In genomic region chr17:76014100-76014924, GRCh38 we compare ENCODE assay signal across 1 cellular context.
A peak's percentile ranks its signal among the peaks of the same experiment; 100 is the strongest.
TF ChIP-seq lines count a peak whose summit lies in the region.

No MANE protein-coding gene starts in this region.

TF ChIP-seq in H1, 55 proteins besides CTCF, POLR2A, EP300 and RAD21:
- TF ChIP-seq GABPA (IDR thresholded peaks at IDR 0.05; ENCODE audit: borderline replicate concordance, insufficient read depth, low read length) (peak; percentile 82; the same call in 1 of the 2 replicates), RNF2 (IDR thresholded peaks at IDR 0.05; ENCODE audit: borderline replicate concordance, low read depth, low read length, missing control alignments, poor library complexity, severe bottlenecking) (no peak), RFX5 (IDR thresholded peaks at IDR 0.05; ENCODE audit: borderline replicate concordance, low read depth, low read length) (no peak), EZH2 (IDR thresholded peaks at IDR 0.05; ENCODE audit: low read depth, low read length, severe bottlenecking) (no peak), RBBP5 (IDR thresholded peaks at IDR 0.05; ENCODE audit: borderline replicate concordance, low read depth, low read length) (no peak), TCF12 (IDR thresholded peaks at IDR 0.05; ENCODE audit: low read depth, low read length) (peak; percentile 83; the same call in 1 of the 2 replicates), SP2 (IDR thresholded peaks at IDR 0.05; ENCODE audit: low read length) (no peak), SIN3A (conservative IDR thresholded peaks at IDR 0.05 in 1 of 2, IDR thresholded peaks at IDR 0.05 in 1 of 2; ENCODE audit: low read depth in 1 of 2, low read length in 2 of 2) (no peak), CHD1 (IDR thresholded peaks at IDR 0.05; ENCODE audit: low read depth, low read length) (no peak), E2F6 (IDR thresholded peaks at IDR 0.05) (peak; percentile 58; the same call in 1 of the 2 replicates), SP4 (IDR thresholded peaks at IDR 0.05; ENCODE audit: low read length) (peak; percentile 69; the same call in 1 of the 2 replicates), KDM4A (IDR thresholded peaks at IDR 0.05; ENCODE audit: low read depth, low read length, severe bottlenecking) (no peak), CREB1 (IDR thresholded peaks at IDR 0.05) (no peak), ASH2L (IDR thresholded peaks at IDR 0.05; ENCODE audit: low read length) (peak; percentile 31), RXRA (IDR thresholded peaks at IDR 0.05; ENCODE audit: insufficient read depth, low read depth, low read length) (no peak), ATF2 (IDR thresholded peaks at IDR 0.05; ENCODE audit: low read length) (no peak), CHD7 (IDR thresholded peaks at IDR 0.05; ENCODE audit: insufficient replicate concordance, low read length) (no peak), MAX (IDR thresholded peaks at IDR 0.05) (peak; percentile 65), PHF8 (conservative IDR thresholded peaks at IDR 0.05; ENCODE audit: low read depth, low read length) (no peak), POU5F1 (IDR thresholded peaks at IDR 0.05; ENCODE audit: low read depth, low read length) (no peak), KDM1A (IDR thresholded peaks at IDR 0.05; ENCODE audit: borderline replicate concordance, low read length) (peak; percentile 9; the same call in 1 of the 2 replicates)
